8 cellular contexts compared by ENCODE assay signal in genomic region chr9:91949293-91949945, GRCh38. TPM values are rescaled to one million over a fixed set of nuclear protein-coding genes. Genes with fewer than 3 reads are reported as not detected.
DNase-seq lines count a peak whose midpoint lies in the region; ATAC-seq and TF ChIP-seq lines count a peak whose summit lies in the region.

No MANE protein-coding gene starts in this region.

- TF ChIP-seq CTCF in GM20000 (IDR thresholded peaks at IDR 0.05; ENCODE audit: extremely low read depth, missing control alignments) (no peak), RWPE2 (IDR thresholded peaks at IDR 0.05; ENCODE audit: poor library complexity, severe bottlenecking) (no peak), heart left ventricle (IDR thresholded peaks at IDR 0.05) (no peak)

- H3K27me3 ChIP-seq in RWPE2 (ENCODE audit: insufficient read depth, poor library complexity, severe bottlenecking) (peaks cover 68% of the 10 kb centered on the region), heart left ventricle (peaks cover 18 to 79% (median 36%) of the 10 kb centered on the region in 9 donors)

- H3K9me3 ChIP-seq in RWPE2 (ENCODE audit: severe bottlenecking) (no peaks in the 10 kb centered on the region), heart left ventricle (peaks cover 0 to 9% (median 0%) of the 10 kb centered on the region in 12 donors)

- WGBS in heart left ventricle, 4 donors: 1 to 2% (median 2%) methylated on average over 41 to 72 of the region's 72 CpGs

- TF ChIP-seq POLR2A in heart left ventricle (IDR thresholded peaks at IDR 0.05): no peak

- H3K4me1 ChIP-seq in RWPE2 (ENCODE audit: insufficient read depth, poor library complexity, severe bottlenecking) (no peaks in the 10 kb centered on the region), heart left ventricle (peaks cover 0 to 24% (median 12%) of the 10 kb centered on the region in 12 donors)

- DNase-seq in GM20000 (ENCODE audit: low spot score): peak; percentile 32
- no peak for DNase-seq in RWPE2 (ENCODE audit: low spot score)
- DNase-seq in heart left ventricle: peak in 1 of 5 donors; percentile 34
- DNase-seq in skeletal muscle cell (ENCODE audit: low read depth): no peak
- no peak for DNase-seq in CD1c-positive myeloid dendritic cell (ENCODE audit: extremely low spot score)
- DNase-seq in G401 (ENCODE audit: low spot score): no peak

- in situ Hi-C loops in G401 (cut with HindIII; ENCODE audit: low sequenced_read_pairs): no loop called here

- H3K4me3 ChIP-seq in RWPE2 (ENCODE audit: severe bottlenecking) (peak overlapping the region; percentile 36), heart left ventricle (peak overlapping the region; percentile 29 to 64 (median 50)), skeletal muscle cell (ENCODE audit: low read depth, low read length) (peak overlapping the region; percentile 30)

- no peaks in the 10 kb centered on the region for H3K36me3 ChIP-seq in RWPE2 (ENCODE audit: low read depth)
- no peaks in the 10 kb centered on the region for H3K36me3 ChIP-seq in heart left ventricle

- ATAC-seq in RWPE2 (ENCODE audit: low read depth) (peak; percentile 22; the same call in 2 of the 3 replicates), heart left ventricle (peak in 1 of 4 donors; percentile 29), GM19324 (IDR thresholded peaks at IDR 0.05; ENCODE audit: low FRiP score, unreplicated experiment) (no peak), HG03095 (IDR thresholded peaks at IDR 0.05; ENCODE audit: unreplicated experiment) (no peak)

- intact Hi-C loops in heart left ventricle (cut with DNase I): loop anchor here in 4 of 10 donors (5.0 to 10.0 kb wide), 2 partner anchors 172 to 175 kb away; no protein-coding TSS in a partner anchor

- H3K27ac ChIP-seq in RWPE2 (ENCODE audit: poor library complexity, severe bottlenecking) (no peak overlapping the region), heart left ventricle (peak overlapping the region in 2 of 12 donors; percentile 41 to 95)

RNA-seq across cellular contexts. Expression of gene ROR2, which starts 0.6 kb away (rescaled TPM):
- 1 to 10 TPM in 3 of 9 donors, under 1 TPM in 6; 0.18 to 9.0 (median 0.50) TPM for total RNA-seq in heart left ventricle
- polyA plus RNA-seq in heart left ventricle: under 1 TPM; 0.23 to 0.39 TPM
- 1.4 and 3.2 TPM in 2 replicates for total RNA-seq in G401 (2014; rRNA removed; shearing (Covaris generic))
